In the genomic region with DNA sequence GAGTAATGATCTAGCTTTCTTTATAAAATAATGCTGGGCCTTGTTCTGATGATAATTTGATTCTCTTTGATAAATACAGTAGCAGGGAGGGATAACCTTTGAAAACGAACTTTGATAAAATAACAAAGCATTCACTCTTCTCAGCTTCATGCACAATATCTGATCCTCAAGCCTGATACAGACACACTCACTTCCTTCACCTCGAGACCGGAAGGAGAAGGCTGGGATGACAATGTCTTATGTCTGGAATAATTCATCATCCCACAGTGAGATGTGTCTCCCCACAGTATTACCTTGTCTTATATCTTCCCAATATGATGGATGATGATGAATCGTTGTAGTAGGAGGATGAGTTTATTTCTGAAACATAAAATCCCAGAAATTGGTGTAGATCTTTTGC, we compare ENCODE assay signal across 10 cellular contexts. TPM values are rescaled to one million over a fixed set of nuclear protein-coding genes. Genes with fewer than 3 reads are reported as not detected.
"Had no signal": no experiment of that assay in that cellular context is flagged by ENCODE, and none has a peak within 500 bp of the region (broad histone marks: within the 10 kb centered on the region; RNA-seq: fewer than 3 reads in every experiment).

No MANE protein-coding gene starts in this region.

- H3K27ac ChIP-seq: HL-60, KMS-11 had no signal

- FAIRE-seq: HepG2, HTR-8/SVneo, K562 had no signal

- ATAC-seq: HepG2, K562 had no signal

- H3K9ac ChIP-seq: KMS-11 had no signal

- H3K4me3 ChIP-seq: K562 had no signal

- H3K4me2 ChIP-seq: KMS-11 had no signal

- DNase-seq: IMR-90, KBM-7, KG1 had no signal

RNA-seq across cellular contexts. Expression of a gene that starts 15.5 kb away (rescaled TPM):
- total RNA-seq: HT1080, IMR-90, K562 had no signal
- polyA plus RNA-seq: IgD-negative memory B cell, IMR-90 had no signal
